In genomic region chr18:35721431-35722081, GRCh38 we compare ENCODE assay signal across 29 cellular contexts.
"Had no signal": no experiment of that assay in that cellular context is flagged by ENCODE, and none has a peak within 500 bp of the region (broad histone marks: within the 10 kb centered on the region; RNA-seq: fewer than 3 reads in every experiment).

No MANE protein-coding gene starts in this region.

- H3K27ac ChIP-seq: colonic mucosa, epithelial cell of prostate, esophagus muscularis mucosa, heart right ventricle, lower lobe of right lung, neural progenitor cell, parathyroid adenoma, testis, tibial artery, upper lobe of right lung, uterus had no signal

- H3K4me1 Mint-ChIP-seq: endodermal cell; naive thymus-derived CD8-positive, alpha-beta T cell; neural progenitor cell had no signal

- H3K27me3 Mint-ChIP-seq: progenitor cell of endocrine pancreas had no signal

- DNase-seq: colonic mucosa; effector CD8-positive, alpha-beta T cell; endodermal cell; foreskin melanocyte; glutamatergic neuron; heart right ventricle; hippocampal formation; left ventricle myocardium superior; lower lobe of right lung; naive thymus-derived CD8-positive, alpha-beta T cell; stimulated activated CD4-positive, alpha-beta T cell treated with anti-CD3 and anti-CD28 coated beads, Interleukin-12 subunit alpha, Interleukin-12 subunit beta, amount 100 ng/mL, for 4 hours; stimulated activated CD4-positive, alpha-beta T cell treated with anti-CD3 and anti-CD28 coated beads, Interleukin-1b, Interleukin-23, amount 100 ng/mL, for 48 hours; stimulated activated CD4-positive, alpha-beta T cell treated with anti-CD3 and anti-CD28 coated beads, Interleukin-4, amount 100 ng/mL, for 1 hour; stimulated activated CD8-positive, alpha-beta memory T cell treated with anti-CD3 and anti-CD28 coated beads, Interleukin-4, amount 100 ng/mL, for 48 hours; stimulated activated naive CD8-positive, alpha-beta T cell treated with anti-CD3 and anti-CD28 coated beads, Interleukin-15, Interleukin-2, amounts not matched to agents 100 U/mL and 50 U/mL, for 24 hours; substantia nigra; testis; tibial artery; upper lobe of right lung; uterus had no signal

- H3K4me1 ChIP-seq: colonic mucosa, esophagus muscularis mucosa, heart right ventricle, lower lobe of right lung, neural progenitor cell, parathyroid adenoma, testis, tibial artery, upper lobe of right lung, uterus had no signal

- H3K9me3 ChIP-seq: colonic mucosa, testis, upper lobe of right lung, uterus had no signal

- H3K4me3 ChIP-seq: colonic mucosa, esophagus muscularis mucosa, heart right ventricle, lower lobe of right lung, neural progenitor cell, smooth muscle cell, testis, tibial artery, upper lobe of right lung, uterus had no signal

- H2AFZ ChIP-seq: neural progenitor cell, parathyroid adenoma had no signal

- H3K27me3 ChIP-seq: colonic mucosa, esophagus muscularis mucosa, heart right ventricle, neural progenitor cell, testis, tibial artery, upper lobe of right lung, uterus had no signal

- H3K9ac ChIP-seq: neural progenitor cell, parathyroid adenoma had no signal

- H3K27ac Mint-ChIP-seq: dendritic cell treated with granulocyte-macrophage colony-stimulating factor and Interleukin-4, amounts not matched to agents 40 ng/mL and 50 ng/mL, for 4 days; endodermal cell; neural progenitor cell; progenitor cell of endocrine pancreas had no signal

- H3K79me2 ChIP-seq: parathyroid adenoma had no signal

- FAIRE-seq: keratinocyte had no signal

- H3K4me3 Mint-ChIP-seq: dendritic cell treated with granulocyte-macrophage colony-stimulating factor and Interleukin-4, amounts not matched to agents 40 ng/mL and 50 ng/mL, for 4 days; endodermal cell; naive thymus-derived CD8-positive, alpha-beta T cell; neural progenitor cell had no signal

- H3K36me3 ChIP-seq: colonic mucosa, esophagus muscularis mucosa, heart right ventricle, lower lobe of right lung, neural progenitor cell, tibial artery, upper lobe of right lung, uterus had no signal

- H3K4me2 ChIP-seq: neural progenitor cell, smooth muscle cell had no signal

- ATAC-seq: left ventricle myocardium superior; lower lobe of right lung; naive thymus-derived CD8-positive, alpha-beta T cell; sciatic nerve; stimulated activated naive CD8-positive, alpha-beta T cell treated with anti-CD3 and anti-CD28 coated beads, Interleukin-15, Interleukin-2, amounts not matched to agents 100 U/mL and 50 U/mL, for 24 hours; upper lobe of right lung had no signal
